In genomic region chr21:38831526-38832467, GRCh38 we compare ENCODE assay signal across 8 cellular contexts. TPM values are rescaled to one million over a fixed set of nuclear protein-coding genes. Genes with fewer than 3 reads are reported as not detected.
DNase-seq lines count a peak whose midpoint lies in the region; ATAC-seq and TF ChIP-seq lines count a peak whose summit lies in the region.

No MANE protein-coding gene starts in this region.

- H3K9me3 Mint-ChIP-seq in activated T-cell treated with anti-CD3 and anti-CD28 coated beads, Interleukin-2, amount 50 U/mL, for 72 hours = peaks cover 1 to 2% of the 10 kb centered on the region in 2 donors

- no peaks in the 10 kb centered on the region for H3K79me2 ChIP-seq in MM.1S (ENCODE audit: low read length)

- no peaks in the 10 kb centered on the region for H3F3A ChIP-seq in MM.1S (ENCODE audit: insufficient read depth, low read length)

- H3K9me3 ChIP-seq in MM.1S (replicated peaks; ENCODE audit: insufficient read depth, low read length) (no peaks in the 10 kb centered on the region), heart left ventricle (peaks cover 0 to 3% (median 0%) of the 10 kb centered on the region in 12 donors), spleen (peaks cover 0 to 13% (median 5%) of the 10 kb centered on the region in 8 donors), HAP-1 (no peaks in the 10 kb centered on the region)

- DNase-seq in MM.1S = peak; percentile 14
- DNase-seq in activated T-cell treated with anti-CD3 and anti-CD28 coated beads, Interleukin-2, amount 50 U/mL, for 72 hours = peak; percentile 76 to 77
- DNase-seq in heart left ventricle = peak in 4 of 5 donors; percentile 48 to 70 (median 61)
- DNase-seq in spleen = no peak
- DNase-seq in midbrain (lab: John Stamatoyannopoulos, UW) = no peak
- DNase-seq in HAP-1 (ENCODE audit: low spot score in 2 of 2) = no peak

- H3K4me2 ChIP-seq in MM.1S (ENCODE audit: low read depth, low read length) = no peak overlapping the region

- H3K36me3 ChIP-seq in MM.1S (replicated peaks; ENCODE audit: insufficient read depth, low read length) (no peaks in the 10 kb centered on the region), heart left ventricle (no peaks in the 10 kb centered on the region), spleen (no peaks in the 10 kb centered on the region), HAP-1 (replicated peaks) (no peaks in the 10 kb centered on the region)

- peak overlapping the region; percentile 25 for H3K27ac Mint-ChIP-seq in activated T-cell treated with anti-CD3 and anti-CD28 coated beads, Interleukin-2, amount 50 U/mL, for 72 hours

- H3K27me3 ChIP-seq in MM.1S (replicated peaks; ENCODE audit: insufficient read depth, low read length) (no peaks in the 10 kb centered on the region), heart left ventricle (no peaks in the 10 kb centered on the region), spleen (replicated peaks in 1 of 7) (no peaks in the 10 kb centered on the region), HAP-1 (ENCODE audit: low read depth) (no peaks in the 10 kb centered on the region)

- no peaks in the 10 kb centered on the region for H3K4me1 ChIP-seq in MM.1S (ENCODE audit: low read length)
- peaks cover 0 to 20% (median 4%) of the 10 kb centered on the region in 12 donors for H3K4me1 ChIP-seq in heart left ventricle
- H3K4me1 ChIP-seq in spleen = peaks cover 6 to 21% (median 19%) of the 10 kb centered on the region in 6 donors
- no peaks in the 10 kb centered on the region for H3K4me1 ChIP-seq in HAP-1

- 75 to 85% (median 81%) methylated on average over 7 of the region's 7 CpGs for WGBS in heart left ventricle, 4 donors
- 56 to 74% (median 67%) methylated on average over 7 of the region's 7 CpGs for WGBS in spleen, 5 donors

- peak; percentile 85 for ATAC-seq in GM18508 (IDR thresholded peaks at IDR 0.05; ENCODE audit: insufficient read depth, unreplicated experiment)
- ATAC-seq in HG02610 (IDR thresholded peaks at IDR 0.05; ENCODE audit: unreplicated experiment) = peak; percentile 90
- peak; percentile 92 to 94 for ATAC-seq in activated T-cell treated with anti-CD3 and anti-CD28 coated beads, Interleukin-2, amount 50 U/mL, for 72 hours (replicated peaks in 1 of 2)
- peak; percentile 89 to 95 (median 94) for ATAC-seq in heart left ventricle

- peaks cover 2 to 8% of the 10 kb centered on the region in 2 donors for H3K36me3 Mint-ChIP-seq in activated T-cell treated with anti-CD3 and anti-CD28 coated beads, Interleukin-2, amount 50 U/mL, for 72 hours (ENCODE audit: insufficient read depth in 2 of 2)

- peaks cover 10% of the 10 kb centered on the region for H3K27me3 Mint-ChIP-seq in activated T-cell treated with anti-CD3 and anti-CD28 coated beads, Interleukin-2, amount 50 U/mL, for 72 hours (ENCODE audit: low read depth)

- H3K9ac ChIP-seq in MM.1S (ENCODE audit: low read length) = no peak overlapping the region

- H3K27ac ChIP-seq in MM.1S (ENCODE audit: low read length) (no peak overlapping the region), heart left ventricle (peak overlapping the region in 7 of 12 donors; percentile 19 to 72 (median 39)), spleen (peak overlapping the region; percentile 10 to 93 (median 82))

- H2AFZ ChIP-seq in MM.1S (ENCODE audit: low read length) = no peak overlapping the region

- peaks cover 38% of the 10 kb centered on the region for H3K4me1 Mint-ChIP-seq in activated T-cell treated with anti-CD3 and anti-CD28 coated beads, Interleukin-2, amount 50 U/mL, for 72 hours (ENCODE audit: low read depth)

- TF ChIP-seq POLR2A in heart left ventricle (IDR thresholded peaks at IDR 0.05) (no peak), spleen (IDR thresholded peaks at IDR 0.05) (no peak)

- H3K9me2 ChIP-seq in MM.1S (replicated peaks; ENCODE audit: insufficient read depth, low read length) = no peaks in the 10 kb centered on the region

- in situ Hi-C loops in HAP-1 (cut with MboI; ENCODE audit: low sequenced_read_pairs) = no loop called here

- peak overlapping the region; percentile 49 to 57 for H3K4me3 Mint-ChIP-seq in activated T-cell treated with anti-CD3 and anti-CD28 coated beads, Interleukin-2, amount 50 U/mL, for 72 hours

- H4K20me1 ChIP-seq in MM.1S (ENCODE audit: insufficient read depth, low read length) = no peaks in the 10 kb centered on the region

- no peak for TF ChIP-seq CTCF in MM.1S (IDR thresholded peaks at IDR 0.05; ENCODE audit: low read length)
- no peak for TF ChIP-seq CTCF in heart left ventricle (IDR thresholded peaks at IDR 0.05)
- TF ChIP-seq CTCF in spleen (IDR thresholded peaks at IDR 0.05 in 8 of 11, conservative IDR thresholded peaks at IDR 0.05 in 3 of 11) = peak in 1 of 11 experiments; percentile 6

- no peak overlapping the region for H3K4me3 ChIP-seq in MM.1S (ENCODE audit: low read length)
- H3K4me3 ChIP-seq in heart left ventricle = no peak overlapping the region
- H3K4me3 ChIP-seq in spleen = peak overlapping the region in 1 of 8 donors; percentile 48
- H3K4me3 ChIP-seq in HAP-1 = no peak overlapping the region

- intact Hi-C loops in heart left ventricle (cut with DNase I) (no loop called here), spleen (cut with DNase I; ENCODE audit: low total_unique reads) (no loop called here)

RNA-seq across cellular contexts. Expression of gene ETS2, which starts 26.1 kb away (rescaled TPM):
- 100 to 1,000 TPM; 122 to 134 TPM for total RNA-seq in activated T-cell treated with anti-CD3 and anti-CD28 coated beads, Interleukin-2, amount 50 U/mL, for 72 hours
- 10 to 100 TPM; 27.9 to 92.7 (median 45.1) TPM for total RNA-seq in heart left ventricle
- polyA plus RNA-seq in heart left ventricle = 10 to 100 TPM; 19.0 to 35.7 TPM
- 100 to 1,000 TPM; 287 to 590 (median 388) TPM for total RNA-seq in spleen
- polyA plus RNA-seq in spleen = 100 to 1,000 TPM in 1 of 3 donors, 10 to 100 TPM in 2; 44.4 to 113 (median 44.6) TPM

Comparison
In these comparisons a context has a peak if more than half of its experiments do, and no peak if none do; other contexts are left out.
1. DNase-seq: peak in MM.1S (single experiment), activated T-cell treated with anti-CD3 and anti-CD28 coated beads, Interleukin-2, amount 50 U/mL, for 72 hours (2 of 2) and heart left ventricle (4 of 5); none in spleen (single experiment), midbrain (single experiment) and HAP-1 (0 of 2).
2. Peak in every context shown above with its lines, with median percentiles within 50 percentile points of each other: ATAC-seq.